8 cellular contexts compared by ENCODE assay signal in the genomic region with DNA sequence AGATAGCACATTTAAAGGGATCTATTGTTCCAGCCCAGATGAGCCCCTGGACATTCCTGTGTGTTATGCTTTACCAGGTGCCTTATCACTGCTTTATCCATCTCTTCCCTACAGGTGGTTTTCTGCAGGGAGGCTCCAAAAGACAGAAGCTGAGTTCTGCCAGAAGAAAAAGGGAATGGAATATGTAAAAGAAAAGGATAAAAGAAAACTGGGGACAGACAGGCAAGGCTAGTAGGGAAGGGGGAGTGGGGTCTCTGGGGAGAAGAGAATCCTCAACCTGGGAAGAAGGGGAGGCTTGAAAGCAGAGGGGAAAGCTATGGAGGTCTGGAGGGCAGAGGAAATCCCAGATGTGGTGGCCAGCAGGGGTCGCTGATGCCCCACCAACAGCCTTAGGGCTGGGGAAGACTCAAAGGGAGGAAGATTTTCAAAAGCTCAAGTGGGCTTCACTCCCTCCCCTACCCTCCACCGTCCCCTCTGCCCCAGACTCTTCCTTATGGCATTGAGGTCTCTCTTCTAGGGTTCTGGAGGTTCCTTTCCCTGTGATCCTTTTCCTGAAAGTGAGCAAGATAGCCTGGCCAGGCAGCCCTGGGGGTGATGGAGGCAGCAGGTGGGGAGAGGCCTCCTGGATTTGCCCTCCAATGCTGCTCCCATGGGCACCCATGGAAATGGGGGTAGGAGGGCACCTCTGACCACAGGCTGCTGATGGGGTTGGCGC.
A peak's percentile ranks its signal among the peaks of the same experiment; 100 is the strongest.
DNase-seq lines count a peak whose midpoint lies in the region; ATAC-seq, FAIRE-seq and TF ChIP-seq lines count a peak whose summit lies in the region.

No MANE protein-coding gene starts in this region.

- DNase-seq in D721Med (ENCODE audit: insufficient read length, low spot score) (peak; percentile 41), NCI-H1694 (lab: John Stamatoyannopoulos, UW) (peak; percentile 76), caudate nucleus (lab: John Stamatoyannopoulos, UW) (peak in 57 of 61 donors; percentile 1 to 81 (median 44)), kidney epithelial cell (ENCODE audit: low read depth) (no peak)
- peak; percentile 51 for DNase-seq in stimulated activated CD4-positive, alpha-beta T cell treated with anti-CD3 and anti-CD28 coated beads, Interleukin-2, amount 100 ng/mL, for 4 hours (ENCODE audit: low read depth)

- H3K27ac ChIP-seq in caudate nucleus (ENCODE audit: low read depth, low read length) = no peak overlapping the region

- no peak overlapping the region for H3K4me3 ChIP-seq in kidney epithelial cell (ENCODE audit: low read depth, low read length)

- TF ChIP-seq CTCF in D721Med (IDR thresholded peaks at IDR 0.05; ENCODE audit: insufficient read depth, missing control alignments) = peak; percentile 89
- peak; percentile 90 for TF ChIP-seq CTCF in kidney epithelial cell (IDR thresholded peaks at IDR 0.05; ENCODE audit: insufficient read depth, low read length, poor library complexity, severe bottlenecking)

- no peak for FAIRE-seq in D721Med (lab: Jason Lieb, UNC)

- peaks cover 2% of the 10 kb centered on the region for H3K27me3 ChIP-seq in kidney epithelial cell (ENCODE audit: control insufficient read depth, insufficient read depth, low read length)

- ATAC-seq in GM21576 (IDR thresholded peaks at IDR 0.05; ENCODE audit: unreplicated experiment) (peak; percentile 73), GM21737 (IDR thresholded peaks at IDR 0.05; ENCODE audit: unreplicated experiment) (no peak)
- ATAC-seq in activated CD4-positive, CD25-positive, alpha-beta regulatory T cell treated with anti-CD3 and anti-CD28 coated beads, Interleukin-2, amount 50 U/mL, for 24 hours = peak; percentile 58 to 70

- H3K36me3 ChIP-seq in kidney epithelial cell (ENCODE audit: control insufficient read depth, insufficient read depth, low read length) = no peaks in the 10 kb centered on the region
